Comparison of ENCODE assay signal across 16 cellular contexts in the genomic region with DNA sequence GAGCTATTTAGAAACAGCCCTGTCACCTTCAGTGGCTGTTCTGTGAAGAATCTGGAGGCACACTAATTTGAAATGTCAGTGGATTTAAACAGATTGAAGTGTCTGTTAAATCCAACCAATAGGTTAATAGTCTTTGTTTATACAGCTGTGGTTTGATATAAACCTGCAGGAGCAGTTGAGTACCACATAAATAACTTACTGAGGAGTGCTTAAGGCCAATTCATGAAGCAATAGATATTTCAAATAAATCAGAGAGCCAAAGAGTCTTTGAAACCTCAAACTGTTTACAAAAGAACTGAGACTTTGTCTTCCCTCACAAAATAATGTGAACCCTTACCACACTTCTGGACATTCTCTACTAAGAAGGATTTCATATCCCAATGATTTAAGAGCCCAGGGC.
DNase-seq lines count a peak whose midpoint lies in the region; TF ChIP-seq lines count a peak whose summit lies in the region.
"Had no signal": no experiment of that assay in that cellular context is flagged by ENCODE, and none has a peak within 500 bp of the region (broad histone marks: within the 10 kb centered on the region; RNA-seq: fewer than 3 reads in every experiment).

No MANE protein-coding gene starts in this region.

- POLR2A ChIA-PET in HEK293 (lab: Yijun Ruan, JAX), result no interaction called here

- DNase-seq in NCI-H345 treated with DMSO at 0.1 percent for 48 hours (lab: John Stamatoyannopoulos, UW; ENCODE audit: unreplicated experiment) (peak; percentile 61), choroid plexus epithelial cell (ENCODE audit: low read depth) (peak; percentile 62), skeletal muscle cell (ENCODE audit: low read depth) (peak; percentile 56), GM13976 (ENCODE audit: low spot score) (no peak), SW480 (ENCODE audit: low spot score) (no peak), MV-4-11 (lab: John Stamatoyannopoulos, UW) (no peak)
- DNase-seq: activated CD4-positive, CD25-positive, alpha-beta regulatory T cell treated with anti-CD3 and anti-CD28 coated beads, Interleukin-2, amount 50 U/mL, for 72 hours; cerebellar nuclear complex; heart right ventricle; naive thymus-derived CD4-positive, alpha-beta T cell; NCI-H526 treated with DMSO at 0.1 percent for 48 hours; stimulated activated CD4-positive, alpha-beta T cell treated with anti-CD3 and anti-CD28 coated beads, Interleukin-2, amount 100 ng/mL, for 24 hours; stimulated activated CD8-positive, alpha-beta memory T cell treated with anti-CD3 and anti-CD28 coated beads, Interleukin-4, amount 100 ng/mL, for 48 hours; T-helper 17 cell; thyroid gland had no signal

- H3K36me3 ChIP-seq in HEK293 (ENCODE audit: control insufficient read depth in 2 of 2, insufficient read depth in 1 of 2, low read length in 2 of 2), result no peaks in the 10 kb centered on the region
- H3K36me3 ChIP-seq: heart right ventricle, thyroid gland had no signal

- CTCF ChIA-PET in HEK293 (lab: Yijun Ruan, JAX), result interaction anchor here (0.5 kb wide), 1 partner anchor 127 kb away, joined by 3 read pairs; no protein-coding TSS in a partner anchor

- in situ Hi-C loops in GM13976 (cut with MboI; ENCODE audit: low sequenced_read_pairs, unreplicated experiment), result no loop called here

- 0 out of 2 replicates have a peak, but pooled peaks cover 5% of the 10 kb centered on the region for H3K4me1 ChIP-seq in HEK293 (ENCODE audit: control insufficient read depth, insufficient read depth, low read length)
- H3K4me1 ChIP-seq: thyroid gland had no signal

- TF ChIP-seq CTCF in HEK293 (tag by site-specific recombination; IDR thresholded peaks at IDR 0.05) (no peak), choroid plexus epithelial cell (conservative IDR thresholded peaks at IDR 0.05; ENCODE audit: low read depth, low read length) (no peak), GM13976 (IDR thresholded peaks at IDR 0.05; ENCODE audit: borderline replicate concordance, control extremely low read depth, extremely low read depth, insufficient read depth, missing control alignments) (no peak)

- no peak overlapping the region for H3K27ac ChIP-seq in HEK293 (ENCODE audit: extremely low read depth, low read depth, low read length)
- H3K27ac ChIP-seq: heart right ventricle, thyroid gland had no signal

- no peaks in the 10 kb centered on the region for H3K9me3 ChIP-seq in HEK293 (ENCODE audit: control insufficient read depth, insufficient read depth, low read depth, low read length)
- H3K9me3 ChIP-seq: heart right ventricle, thyroid gland had no signal

- H3K4me3 ChIP-seq in HEK293 (ENCODE audit: low read depth, low read length), result no peak overlapping the region
- H3K4me3 ChIP-seq in choroid plexus epithelial cell (ENCODE audit: low read depth, low read length), result no peak overlapping the region
- no peak overlapping the region for H3K4me3 ChIP-seq in skeletal muscle cell (ENCODE audit: low read depth, low read length)
- H3K4me3 ChIP-seq: heart right ventricle, thyroid gland had no signal

TF ChIP-seq in HEK293, 187 proteins besides CTCF, POLR2A, EP300 and RAD21:
- TF ChIP-seq FEZF1 (tag by site-specific recombination; IDR thresholded peaks at IDR 0.05) (peak; percentile 10; the same call in 1 of the 2 replicates), ZNF350 (tag by site-specific recombination; IDR thresholded peaks at IDR 0.05) (no peak)

Comparison
In these comparisons a context has a peak if more than half of its experiments do, and no peak if none do; other contexts are left out.
1. DNase-seq: peak in NCI-H345 treated with DMSO at 0.1 percent for 48 hours (single experiment), choroid plexus epithelial cell (single experiment) and skeletal muscle cell (single experiment); none in GM13976 (single experiment), SW480 (single experiment) and MV-4-11 (single experiment).